Comparison of ENCODE assay signal across 8 cellular contexts in genomic region chrX:111041018-111041462, GRCh38. TPM values are rescaled to one million over a fixed set of nuclear protein-coding genes. Genes with fewer than 3 reads are reported as not detected.
A peak's percentile ranks its signal among the peaks of the same experiment; 100 is the strongest.
DNase-seq lines count a peak whose midpoint lies in the region; ATAC-seq, FAIRE-seq and TF ChIP-seq lines count a peak whose summit lies in the region.

No MANE protein-coding gene starts in this region.

- no peaks in the 10 kb centered on the region for H3K36me3 Mint-ChIP-seq in Calu3 (ENCODE audit: insufficient read depth, unreplicated experiment)

- peaks cover 17% of the 10 kb centered on the region for H3K4me1 Mint-ChIP-seq in Calu3 (ENCODE audit: low read depth, unreplicated experiment)

- in situ Hi-C loops in GM13976 (cut with MboI; ENCODE audit: low sequenced_read_pairs, unreplicated experiment), result no loop called here

- DNase-seq in Calu3, result peak; percentile 9
- peak; percentile 0 for DNase-seq in SHP77 treated with DMSO at 0.1 percent for 48 hours (lab: John Stamatoyannopoulos, UW)
- DNase-seq in activated CD8-positive, alpha-beta memory T cell treated with anti-CD3 and anti-CD28 coated beads, Interleukin-2, amount 50 U/mL, for 48 hours, result no peak
- DNase-seq in GM13976 (ENCODE audit: low spot score), result no peak
- no peak for DNase-seq in NCI-H1417 treated with DMSO at 0.1 percent for 48 hours (lab: John Stamatoyannopoulos, UW)

- ATAC-seq in HG02678 (IDR thresholded peaks at IDR 0.05; ENCODE audit: unreplicated experiment), result peak; percentile 75
- ATAC-seq in HG02852 (IDR thresholded peaks at IDR 0.05; ENCODE audit: unreplicated experiment), result no peak

- intact Hi-C loops in Calu3 (cut with micrococcal nuclease; ENCODE audit: unreplicated experiment), result no loop called here

- no peak for TF ChIP-seq CTCF in Calu3 (IDR thresholded peaks at IDR 0.05; ENCODE audit: unreplicated experiment)
- TF ChIP-seq CTCF in GM13976 (IDR thresholded peaks at IDR 0.05; ENCODE audit: borderline replicate concordance, control extremely low read depth, extremely low read depth, insufficient read depth, missing control alignments), result no peak

- no peaks in the 10 kb centered on the region for H3K27me3 Mint-ChIP-seq in Calu3 (ENCODE audit: unreplicated experiment)

- peak; percentile 96 for FAIRE-seq in islet of Langerhans (lab: Jason Lieb, UNC)

- BruUV-seq in Calu3 (replicated peaks; lab: Mats Ljungman, UMichigan), result no TSS peak

- H3K9me3 Mint-ChIP-seq in Calu3 (ENCODE audit: low read depth, unreplicated experiment), result peaks cover 3% of the 10 kb centered on the region

- CTCF ChIA-PET in Calu3 (lab: Charles Lee), result interaction anchor here (1.0 to 1.3 kb wide), 2 partner anchors 59 to 187 kb away, joined by 3 read pairs; no protein-coding TSS in a partner anchor

- peak overlapping the region; percentile 47 for H3K27ac Mint-ChIP-seq in Calu3 (ENCODE audit: unreplicated experiment)

- no peak overlapping the region for H3K4me3 Mint-ChIP-seq in Calu3 (ENCODE audit: low read depth, unreplicated experiment)

RNA-seq across cellular contexts. Expression of gene PAK3, which starts 55.0 kb away (rescaled TPM):
- total RNA-seq in Calu3 (2022), result 0.50 and 0.88 TPM in 2 replicates

Comparison
In these comparisons a context has a peak if more than half of its experiments do, and no peak if none do; other contexts are left out.
1. DNase-seq: peak in Calu3 (single experiment) and SHP77 treated with DMSO at 0.1 percent for 48 hours (single experiment); none in activated CD8-positive, alpha-beta memory T cell treated with anti-CD3 and anti-CD28 coated beads, Interleukin-2, amount 50 U/mL, for 48 hours (single experiment), GM13976 (single experiment) and NCI-H1417 treated with DMSO at 0.1 percent for 48 hours (single experiment).